22 cellular contexts compared by ENCODE assay signal in the genomic region with DNA sequence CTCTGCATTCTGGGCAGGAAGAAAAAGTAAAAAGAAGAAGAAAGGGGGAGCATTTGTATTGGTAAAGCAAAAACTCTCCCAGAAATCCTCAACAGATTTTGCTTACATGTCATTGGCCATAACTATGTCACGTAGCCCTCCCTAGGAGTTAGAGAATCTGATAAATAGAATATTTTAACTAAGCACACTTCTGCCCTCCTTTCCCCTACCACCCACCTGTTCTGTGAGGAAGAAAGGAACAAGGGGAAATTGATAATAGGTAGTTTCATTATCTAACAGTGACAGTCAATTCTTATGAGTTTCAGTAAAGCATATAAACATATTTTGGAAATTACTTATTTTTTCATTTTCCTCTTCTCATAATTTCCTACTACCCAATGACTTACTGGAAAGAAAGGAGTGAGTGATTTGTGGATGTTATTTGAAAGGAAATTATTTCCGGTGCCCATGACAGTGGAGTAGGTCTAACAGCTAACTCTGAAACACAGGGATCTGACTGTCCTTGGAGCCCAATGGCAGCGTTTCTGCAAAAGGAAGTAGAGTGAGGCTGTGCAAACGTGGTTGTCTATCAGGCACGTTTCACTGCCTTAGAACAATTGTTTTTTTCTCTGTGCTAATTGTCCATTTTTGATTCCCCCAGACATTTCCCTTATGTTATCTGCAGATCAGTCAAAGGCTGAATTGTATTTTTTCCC.
DNase-seq lines count a peak whose midpoint lies in the region; ATAC-seq, FAIRE-seq and TF ChIP-seq lines count a peak whose summit lies in the region.
"Had no signal": no experiment of that assay in that cellular context is flagged by ENCODE, and none has a peak within 500 bp of the region (broad histone marks: within the 10 kb centered on the region; RNA-seq: fewer than 3 reads in every experiment).

No MANE protein-coding gene starts in this region.

- peak overlapping the region; percentile 72 for H3K27ac Mint-ChIP-seq in activated CD8-positive, alpha-beta T cell treated with anti-CD3 and anti-CD28 coated beads for 36 hours
- no peak overlapping the region for H3K27ac Mint-ChIP-seq in activated CD8-positive, alpha-beta T cell treated with anti-CD3 and anti-CD28 coated beads, Interleukin-2, amount 10 ng/mL, durations not matched to agents 7 days and 5 days
- H3K27ac Mint-ChIP-seq: CD14-positive monocyte, HFFc6 had no signal

- H3K4me2 ChIP-seq in GM12878 (ENCODE audit: control insufficient read depth, insufficient read depth), result no peak overlapping the region

- intact Hi-C loops in activated CD8-positive, alpha-beta T cell treated with anti-CD3 and anti-CD28 coated beads for 36 hours (cut with micrococcal nuclease), result loop anchor here (10.0 kb wide), 1 partner anchor 131 kb away; the partner anchor contains the start of gene MDFIC
- intact Hi-C loops in GM12878 (cut with micrococcal nuclease; ENCODE audit: unreplicated experiment), result no loop called here

- no peak overlapping the region for H3K4me3 Mint-ChIP-seq in activated CD8-positive, alpha-beta T cell treated with anti-CD3 and anti-CD28 coated beads for 36 hours
- no peak overlapping the region for H3K4me3 Mint-ChIP-seq in activated CD8-positive, alpha-beta T cell treated with anti-CD3 and anti-CD28 coated beads, Interleukin-2, amount 10 ng/mL, durations not matched to agents 7 days and 5 days
- H3K4me3 Mint-ChIP-seq: CD14-positive monocyte, HFFc6 had no signal

- H3K27me3 ChIP-seq in GM12878 (replicated peaks in 1 of 2; ENCODE audit: control insufficient read depth in 2 of 2, insufficient read depth in 2 of 2, low read length in 1 of 2), result no peaks in the 10 kb centered on the region

- no peak for TF ChIP-seq CTCF in activated CD8-positive, alpha-beta T cell treated with anti-CD3 and anti-CD28 coated beads for 36 hours (IDR thresholded peaks at IDR 0.05)
- no peak for TF ChIP-seq CTCF in GM12878 (IDR thresholded peaks at IDR 0.05 in 2 of 3, conservative IDR thresholded peaks at IDR 0.05 in 1 of 3; ENCODE audit: control insufficient read depth in 2 of 3, extremely low read depth in 1 of 3, insufficient read depth in 1 of 3, low read depth in 3 of 3, low read length in 3 of 3)

- peaks cover 14% of the 10 kb centered on the region for H3K27me3 Mint-ChIP-seq in activated CD8-positive, alpha-beta T cell treated with anti-CD3 and anti-CD28 coated beads for 36 hours
- peaks cover 4% of the 10 kb centered on the region for H3K27me3 Mint-ChIP-seq in activated CD8-positive, alpha-beta T cell treated with anti-CD3 and anti-CD28 coated beads, Interleukin-2, amount 10 ng/mL, durations not matched to agents 7 days and 5 days (ENCODE audit: low read depth)

- SMC1A ChIA-PET in GM12878 (lab: Charles Lee; ENCODE audit: uncharacterized antibody, unreplicated experiment), result no interaction called here

- CTCF ChIA-PET in activated CD8-positive, alpha-beta T cell treated with anti-CD3 and anti-CD28 coated beads for 36 hours (lab: Charles Lee), result interaction anchor here (1.1 kb wide), 1 partner anchor 97 kb away, joined by 3 read pairs; no protein-coding TSS in a partner anchor
- CTCF ChIA-PET in activated CD8-positive, alpha-beta T cell treated with anti-CD3 and anti-CD28 coated beads, Interleukin-2, amount 10 ng/mL, durations not matched to agents 7 days and 5 days (lab: Charles Lee), result no interaction called here
- CTCF ChIA-PET in GM12878 (lab: Yijun Ruan, JAX), result no interaction called here

- TF ChIP-seq EP300 in GM12878 (IDR thresholded peaks at IDR 0.05; ENCODE audit: borderline replicate concordance in 1 of 2, control insufficient read depth in 1 of 2, low read depth in 2 of 2, low read length in 2 of 2), result no peak

- no peaks in the 10 kb centered on the region for H3K4me1 ChIP-seq in GM12878 (ENCODE audit: control insufficient read depth, insufficient read depth, low read length)

- peak; percentile 15 for DNase-seq in activated CD8-positive, alpha-beta T cell treated with anti-CD3 and anti-CD28 coated beads for 36 hours
- no peak for DNase-seq in activated CD8-positive, alpha-beta T cell treated with anti-CD3 and anti-CD28 coated beads, Interleukin-2, amount 10 ng/mL, durations not matched to agents 7 days and 5 days
- peak; percentile 24 for DNase-seq in stimulated activated CD4-positive, alpha-beta T cell treated with anti-CD3 and anti-CD28 coated beads, Interleukin-4, amount 100 ng/mL, for 24 hours
- no peak for DNase-seq in stimulated activated CD4-positive, alpha-beta T cell treated with anti-CD3 and anti-CD28 coated beads, Interleukin-12 subunit alpha, Interleukin-12 subunit beta, amount 100 ng/mL, for 4 hours
- no peak for DNase-seq in GM12878 (ENCODE audit: low read depth, low spot score)
- no peak for DNase-seq in amygdala (lab: John Stamatoyannopoulos, UW)
- DNase-seq: AML-193, DMS 273 treated with DMSO at 0.1 percent for 48 hours, HFFc6, KBM-7, MV-4-11, NCI-H1417 treated with DMSO at 0.1 percent for 48 hours, NCI-H2029, NCI-H2171 treated with DMSO at 0.1 percent for 48 hours, NCI-H446 treated with DMSO at 0.1 percent for 48 hours, NCI-H774, PC-3 had no signal

- no peaks in the 10 kb centered on the region; the same call in 2 of the 3 replicates for H3K9me3 ChIP-seq in GM12878 (replicated peaks; ENCODE audit: control insufficient read depth, insufficient read depth, low read length)

- RAD21 ChIA-PET in GM12878 (lab: Charles Lee; ENCODE audit: unreplicated experiment), result no interaction called here

- no peak overlapping the region for H3K9ac ChIP-seq in GM12878 (ENCODE audit: control insufficient read depth, insufficient read depth, low read length)

- no peak for TF ChIP-seq RAD21 in GM12878 (IDR thresholded peaks at IDR 0.05; ENCODE audit: insufficient read depth, low read depth, low read length)

- no peak for FAIRE-seq in GM12878 (lab: Jason Lieb, UNC)
- FAIRE-seq: GM19239, H54 had no signal

- H3K79me2 ChIP-seq in GM12878 (ENCODE audit: control insufficient read depth, insufficient read depth, low read length), result no peaks in the 10 kb centered on the region

- POLR2A ChIA-PET in activated CD8-positive, alpha-beta T cell treated with anti-CD3 and anti-CD28 coated beads for 36 hours (lab: Charles Lee), result no interaction called here
- POLR2A ChIA-PET in activated CD8-positive, alpha-beta T cell treated with anti-CD3 and anti-CD28 coated beads, Interleukin-2, amount 10 ng/mL, durations not matched to agents 7 days and 5 days (lab: Charles Lee), result no interaction called here
- POLR2A ChIA-PET in GM12878 (lab: Charles Lee), result no interaction called here

- peaks cover 4% of the 10 kb centered on the region for H3K9me3 Mint-ChIP-seq in activated CD8-positive, alpha-beta T cell treated with anti-CD3 and anti-CD28 coated beads for 36 hours
- H3K9me3 Mint-ChIP-seq in activated CD8-positive, alpha-beta T cell treated with anti-CD3 and anti-CD28 coated beads, Interleukin-2, amount 10 ng/mL, durations not matched to agents 7 days and 5 days (ENCODE audit: insufficient read depth), result no peaks in the 10 kb centered on the region
- H3K9me3 Mint-ChIP-seq: HFFc6 had no signal

- TF ChIP-seq POLR2A in GM12878 (IDR thresholded peaks at IDR 0.05; ENCODE audit: low read depth, low read length), result no peak

- H3K4me3 ChIP-seq in GM12878, result no peak overlapping the region

- no peaks in the 10 kb centered on the region for H3K36me3 ChIP-seq in GM12878 (ENCODE audit: control insufficient read depth in 2 of 2, insufficient read depth in 2 of 2, low read length in 1 of 2)

- H3K4me1 Mint-ChIP-seq in activated CD8-positive, alpha-beta T cell treated with anti-CD3 and anti-CD28 coated beads for 36 hours (ENCODE audit: low read depth), result peaks cover 38% of the 10 kb centered on the region
- no peaks in the 10 kb centered on the region for H3K4me1 Mint-ChIP-seq in activated CD8-positive, alpha-beta T cell treated with anti-CD3 and anti-CD28 coated beads, Interleukin-2, amount 10 ng/mL, durations not matched to agents 7 days and 5 days (ENCODE audit: low read depth)
- H3K4me1 Mint-ChIP-seq: CD14-positive monocyte had no signal

- H3K27ac ChIP-seq in GM12878 (ENCODE audit: control insufficient read depth, insufficient read depth), result no peak overlapping the region
- H3K27ac ChIP-seq: RWPE1 had no signal

- no TSS peak for BruUV-seq in GM12878 (replicated peaks; lab: Mats Ljungman, UMichigan)

- H2AFZ ChIP-seq in GM12878 (ENCODE audit: control insufficient read depth, low read depth, low read length), result no peak overlapping the region; the same call in 1 of the 2 replicates

- H3K36me3 Mint-ChIP-seq in activated CD8-positive, alpha-beta T cell treated with anti-CD3 and anti-CD28 coated beads for 36 hours (ENCODE audit: low read depth), result no peaks in the 10 kb centered on the region
- H3K36me3 Mint-ChIP-seq in activated CD8-positive, alpha-beta T cell treated with anti-CD3 and anti-CD28 coated beads, Interleukin-2, amount 10 ng/mL, durations not matched to agents 7 days and 5 days (ENCODE audit: low read depth), result no peaks in the 10 kb centered on the region
- H3K36me3 Mint-ChIP-seq: CD14-positive monocyte had no signal

- 15% methylated on average over 5 of the region's 5 CpGs for WGBS in GM12878 (ENCODE audit: insufficient coverage, insufficient replicate concordance, low lambda C conversion rate, missing lambda C conversion rate)

- peak; percentile 51 for ATAC-seq in activated CD8-positive, alpha-beta T cell treated with anti-CD3 and anti-CD28 coated beads for 36 hours
- ATAC-seq in activated CD8-positive, alpha-beta T cell treated with anti-CD3 and anti-CD28 coated beads, Interleukin-2, amount 10 ng/mL, durations not matched to agents 7 days and 5 days, result no peak
- ATAC-seq in GM12878, result peak; percentile 49
- ATAC-seq in HG03095 (IDR thresholded peaks at IDR 0.05; ENCODE audit: unreplicated experiment), result no peak
- ATAC-seq: PC-3 had no signal

- H4K20me1 ChIP-seq in GM12878 (ENCODE audit: control insufficient read depth, insufficient read depth), result no peaks in the 10 kb centered on the region

- in situ Hi-C loops in GM12878 (cut with MboI), result no loop called here

TF ChIP-seq in GM12878, 131 proteins besides CTCF, POLR2A, EP300 and RAD21:
- TF ChIP-seq CBX5 (IDR thresholded peaks at IDR 0.05; ENCODE audit: low read depth) (no peak), SREBF1 (IDR thresholded peaks at IDR 0.05; ENCODE audit: low read length) (no peak), ASH2L (IDR thresholded peaks at IDR 0.05; ENCODE audit: borderline replicate concordance, low read depth) (no peak), MTA2 (IDR thresholded peaks at IDR 0.05; ENCODE audit: low read depth) (no peak), NR2C2 (IDR thresholded peaks at IDR 0.05; ENCODE audit: borderline replicate concordance, control insufficient read depth, insufficient read length, low read depth) (no peak), CBX3 (IDR thresholded peaks at IDR 0.05; ENCODE audit: borderline replicate concordance, low read depth) (no peak)

Comparison
In these comparisons a context has a peak if more than half of its experiments do, and no peak if none do; other contexts are left out.
1. ATAC-seq: peak in activated CD8-positive, alpha-beta T cell treated with anti-CD3 and anti-CD28 coated beads for 36 hours (single experiment) and GM12878 (single experiment); none in activated CD8-positive, alpha-beta T cell treated with anti-CD3 and anti-CD28 coated beads, Interleukin-2, amount 10 ng/mL, durations not matched to agents 7 days and 5 days (single experiment) and HG03095 (single experiment).
2. DNase-seq: peak in activated CD8-positive, alpha-beta T cell treated with anti-CD3 and anti-CD28 coated beads for 36 hours (single experiment) and stimulated activated CD4-positive, alpha-beta T cell treated with anti-CD3 and anti-CD28 coated beads, Interleukin-4, amount 100 ng/mL, for 24 hours (single experiment); none in activated CD8-positive, alpha-beta T cell treated with anti-CD3 and anti-CD28 coated beads, Interleukin-2, amount 10 ng/mL, durations not matched to agents 7 days and 5 days (single experiment), stimulated activated CD4-positive, alpha-beta T cell treated with anti-CD3 and anti-CD28 coated beads, Interleukin-12 subunit alpha, Interleukin-12 subunit beta, amount 100 ng/mL, for 4 hours (single experiment), GM12878 (single experiment) and amygdala (0 of 56).